In genomic region chr1:180502361-180503273, GRCh38 we compare ENCODE assay signal across 1 cellular context.
A peak's percentile ranks its signal among the peaks of the same experiment; 100 is the strongest.
TF ChIP-seq lines count a peak whose summit lies in the region.

ACBD6 (minus strand) TSS chr1:180502577; CDS start chr1:180502266, 311 bp downstream.

TF ChIP-seq in K562, 482 proteins besides CTCF, POLR2A, EP300 and RAD21 (continued from another document and continues in another):
- TF ChIP-seq MGA (IDR thresholded peaks at IDR 0.05), result peak; percentile 96
- TF ChIP-seq ZNF609 (CRISPR knock-in tag; IDR thresholded peaks at IDR 0.05; ENCODE audit: borderline replicate concordance), result peak; percentile 78; the same call in 1 of the 2 replicates
- no peak for TF ChIP-seq SMAD2 (IDR thresholded peaks at IDR 0.05; ENCODE audit: low read depth, low read length)
- TF ChIP-seq SMARCE1 (IDR thresholded peaks at IDR 0.05), result 0 out of 2 replicates have a peak, but pooled peaks have one; percentile 64
- no peak for TF ChIP-seq ATF1 (CRISPR knock-in tag; IDR thresholded peaks at IDR 0.05)
- TF ChIP-seq ATF1 (tag; IDR thresholded peaks at IDR 0.05), result peak; percentile 93
- peak; percentile 84 for TF ChIP-seq SIN3B (IDR thresholded peaks at IDR 0.05; ENCODE audit: low read depth)
- peak; percentile 84 for TF ChIP-seq LCOR (CRISPR knock-in tag; IDR thresholded peaks at IDR 0.05)
- peak; percentile 17 to 37; a peak in 1 of 4 replicates for TF ChIP-seq UBTF (IDR thresholded peaks at IDR 0.05; ENCODE audit: borderline replicate concordance in 1 of 2, low read depth in 2 of 2, low read length in 2 of 2)
- peak; percentile 54; the same call in 1 of the 2 replicates for TF ChIP-seq FOXJ3 (CRISPR knock-in tag; IDR thresholded peaks at IDR 0.05)
- TF ChIP-seq PHF8 (IDR thresholded peaks at IDR 0.05; ENCODE audit: borderline replicate concordance, low read length), result peak; percentile 100
- peak; percentile 62 for TF ChIP-seq GATAD2A (IDR thresholded peaks at IDR 0.05)
- TF ChIP-seq NBN (IDR thresholded peaks at IDR 0.05; ENCODE audit: low read depth), result peak; percentile 86; the same call in 1 of the 2 replicates
- TF ChIP-seq ZNF197 (CRISPR knock-in tag; IDR thresholded peaks at IDR 0.05; ENCODE audit: low read depth), result peak; percentile 34; the same call in 1 of the 2 replicates
- peak; percentile 97 for TF ChIP-seq TAF9B (IDR thresholded peaks at IDR 0.05; ENCODE audit: partially characterized antibody)
- TF ChIP-seq SNRNP70 (optimal IDR thresholded peaks at IDR 0.05; ENCODE audit: low read depth, low read length), result no peak
- TF ChIP-seq ZBTB17 (CRISPR knock-in tag; IDR thresholded peaks at IDR 0.05), result peak; percentile 56; the same call in 1 of the 2 replicates
- peak; percentile 89 for TF ChIP-seq ZNF12 (CRISPR knock-in tag; IDR thresholded peaks at IDR 0.05)
- peak; percentile 72; the same call in 1 of the 2 replicates for TF ChIP-seq E2F5 (CRISPR knock-in tag; IDR thresholded peaks at IDR 0.05)
- TF ChIP-seq CAMTA2 (CRISPR knock-in tag; conservative IDR thresholded peaks at IDR 0.05), result no peak
- peak; percentile 19 to 96; a peak in 2 of 4 replicates for TF ChIP-seq TRIM24 (IDR thresholded peaks at IDR 0.05)
- TF ChIP-seq ZBTB7A (IDR thresholded peaks at IDR 0.05; ENCODE audit: borderline replicate concordance, control insufficient read depth, low read depth, low read length), result peak; percentile 62; the same call in 1 of the 2 replicates
- TF ChIP-seq ZEB2 (IDR thresholded peaks at IDR 0.05), result peak; percentile 93
- TF ChIP-seq SRSF3 (IDR thresholded peaks at IDR 0.05; ENCODE audit: insufficient read depth, low read length), result 0 out of 2 replicates have a peak, but pooled peaks have one; percentile 36
- TF ChIP-seq ZNF445 (CRISPR knock-in tag; IDR thresholded peaks at IDR 0.05; ENCODE audit: low read depth), result no peak
- peak; percentile 45; the same call in 1 of the 2 replicates for TF ChIP-seq ZBTB9 (CRISPR knock-in tag; IDR thresholded peaks at IDR 0.05)
- peak; percentile 96 for TF ChIP-seq AFF4 (CRISPR knock-in tag; IDR thresholded peaks at IDR 0.05)
- TF ChIP-seq ZNF77 (CRISPR knock-in tag; IDR thresholded peaks at IDR 0.05), result no peak
